ENCODE assay signal across 18 cellular contexts in the genomic region with DNA sequence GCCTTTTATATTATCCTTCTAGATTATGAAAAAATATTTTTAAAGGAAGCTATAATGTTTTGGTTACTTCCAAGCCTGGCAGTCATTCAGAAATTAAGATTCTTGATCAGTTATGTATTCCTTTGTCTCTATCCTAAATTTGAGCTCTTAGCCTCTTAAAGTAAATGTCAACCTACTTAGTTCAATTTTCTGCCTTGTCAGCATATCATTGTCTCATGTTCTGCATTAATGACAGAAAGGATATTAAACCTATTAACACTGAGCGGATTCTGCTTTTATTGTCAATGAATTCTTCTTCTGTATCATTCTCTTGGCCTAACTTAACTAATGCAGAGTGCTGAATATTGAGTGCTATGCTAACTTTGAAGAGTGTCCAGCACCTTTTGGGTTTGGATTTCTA. TPM values are rescaled to one million over a fixed set of nuclear protein-coding genes. Genes with fewer than 3 reads are reported as not detected.
DNase-seq lines count a peak whose midpoint lies in the region; ATAC-seq, FAIRE-seq and TF ChIP-seq lines count a peak whose summit lies in the region.
"Had no signal": no experiment of that assay in that cellular context is flagged by ENCODE, and none has a peak within 500 bp of the region (broad histone marks: within the 10 kb centered on the region; RNA-seq: fewer than 3 reads in every experiment).

No MANE protein-coding gene starts in this region.

- H3K4ac ChIP-seq in IMR-90 (ENCODE audit: low read depth, low read length): no peak overlapping the region

- no peak overlapping the region for H2BK120ac ChIP-seq in IMR-90 (ENCODE audit: low read depth, low read length)

- no peak overlapping the region for H3K4me3 Mint-ChIP-seq in dendritic cell treated with granulocyte-macrophage colony-stimulating factor and Interleukin-4, amounts not matched to agents 40 ng/mL and 50 ng/mL, for 4 days
- no peak overlapping the region for H3K4me3 Mint-ChIP-seq in CD4-positive, alpha-beta memory T cell
- H3K4me3 Mint-ChIP-seq: CD8-positive, alpha-beta T cell; H9 had no signal

- H2AK9ac ChIP-seq in IMR-90 (replicated peaks; ENCODE audit: low read depth, low read length, poor library complexity): no peak overlapping the region

- peaks cover 59% of the 10 kb centered on the region for H3K36me3 Mint-ChIP-seq in dendritic cell treated with granulocyte-macrophage colony-stimulating factor and Interleukin-4, amounts not matched to agents 40 ng/mL and 50 ng/mL, for 4 days (ENCODE audit: low read depth)
- peaks cover 36 to 40% of the 10 kb centered on the region in 2 donors for H3K36me3 Mint-ChIP-seq in CD4-positive, alpha-beta memory T cell

- no peak overlapping the region for H2AK5ac ChIP-seq in IMR-90 (ENCODE audit: low read depth, low read length)

- peak overlapping the region; percentile 86 for H3K27ac Mint-ChIP-seq in dendritic cell treated with granulocyte-macrophage colony-stimulating factor and Interleukin-4, amounts not matched to agents 40 ng/mL and 50 ng/mL, for 4 days
- H3K27ac Mint-ChIP-seq in CD4-positive, alpha-beta memory T cell: peak overlapping the region in 1 of 7 donors; percentile 48
- H3K27ac Mint-ChIP-seq: CD8-positive, alpha-beta T cell; H9 had no signal

- H3K4me3 ChIP-seq in A549: no peak overlapping the region
- no peak overlapping the region for H3K4me3 ChIP-seq in IMR-90 (ENCODE audit: insufficient read depth, low read depth, low read length)
- H3K4me3 ChIP-seq in thyroid gland (replicated peaks in 1 of 3): no peak overlapping the region
- no peak overlapping the region for H3K4me3 ChIP-seq in breast epithelium
- H3K4me3 ChIP-seq in SJCRH30: no peak overlapping the region
- H3K4me3 ChIP-seq in CD4-positive, alpha-beta memory T cell (ENCODE audit: low read length in 2 of 2): no peak overlapping the region
- H3K4me3 ChIP-seq: GM23248 had no signal

- H3K27ac ChIP-seq in A549 (no peak overlapping the region), IMR-90 (ENCODE audit: insufficient read depth, low read length) (no peak overlapping the region), thyroid gland (peak overlapping the region; percentile 94 to 97 (median 96)), breast epithelium (no peak overlapping the region), SJCRH30 (no peak overlapping the region)
- H3K27ac ChIP-seq in CD4-positive, alpha-beta memory T cell (ENCODE audit: low read depth, low read length): no peak overlapping the region
- H3K27ac ChIP-seq: GM23248 had no signal

- DNase-seq in A549 (ENCODE audit: low read depth in 1 of 2, low spot score in 1 of 2) (no peak), IMR-90 (no peak), thyroid gland (no peak), breast epithelium (ENCODE audit: low spot score in 2 of 2) (no peak), SJCRH30 (no peak)
- no peak for DNase-seq in CD4-positive, alpha-beta memory T cell
- DNase-seq: 8988T; C1 segment of cervical spinal cord; Caco-2; CD8-positive, alpha-beta T cell; DMS153; DND-41; GM23248; H9 had no signal

- WGBS in A549 (ENCODE audit: missing lambda C conversion rate): 88% methylated on average over 1 of the region's 1 CpG
- no CpG with 5 or more reads among the region's 1 CpG for WGBS in IMR-90 (ENCODE audit: extremely low coverage in 2 of 2, insufficient read length in 1 of 2), 2 experiments
- WGBS in thyroid gland, 2 donors: 98 to 100% methylated on average over 1 of the region's 1 CpG

- TF ChIP-seq POLR2A in A549 (IDR thresholded peaks at IDR 0.05; ENCODE audit: low read length) (no peak), IMR-90 (IDR thresholded peaks at IDR 0.05; ENCODE audit: low read depth, low read length) (no peak), thyroid gland (IDR thresholded peaks at IDR 0.05) (no peak), breast epithelium (IDR thresholded peaks at IDR 0.05) (no peak)

- H4K91ac ChIP-seq in IMR-90 (ENCODE audit: insufficient read depth, low read depth, low read length): no peak overlapping the region

- H4K20me1 ChIP-seq in IMR-90 (ENCODE audit: insufficient read depth, low read length): no peaks in the 10 kb centered on the region

- H3K9me3 Mint-ChIP-seq in dendritic cell treated with granulocyte-macrophage colony-stimulating factor and Interleukin-4, amounts not matched to agents 40 ng/mL and 50 ng/mL, for 4 days: no peaks in the 10 kb centered on the region
- H3K9me3 Mint-ChIP-seq in CD4-positive, alpha-beta memory T cell: no peaks in the 10 kb centered on the region
- H3K9me3 Mint-ChIP-seq: CD8-positive, alpha-beta T cell; H9 had no signal

- no peak for TF ChIP-seq RAD21 in A549 (conservative IDR thresholded peaks at IDR 0.05 in 1 of 2, IDR thresholded peaks at IDR 0.05 in 1 of 2)
- TF ChIP-seq RAD21 in IMR-90 (IDR thresholded peaks at IDR 0.05; ENCODE audit: low read length): no peak

- H3K9me3 ChIP-seq in A549 (no peaks in the 10 kb centered on the region), IMR-90 (ENCODE audit: control insufficient read depth, insufficient read depth, low read length) (no peaks in the 10 kb centered on the region), thyroid gland (no peaks in the 10 kb centered on the region), breast epithelium (no peaks in the 10 kb centered on the region), SJCRH30 (replicated peaks) (no peaks in the 10 kb centered on the region)
- H3K9me3 ChIP-seq in CD4-positive, alpha-beta memory T cell (ENCODE audit: control insufficient read depth in 1 of 2, low read length in 2 of 2): no peaks in the 10 kb centered on the region
- H3K9me3 ChIP-seq: Caco-2 had no signal

- H2AFZ ChIP-seq in IMR-90 (replicated peaks; ENCODE audit: low read length, poor library complexity): no peak overlapping the region
- H2AFZ ChIP-seq: GM23248 had no signal

- no peak for TF ChIP-seq EP300 in A549 (IDR thresholded peaks at IDR 0.05)

- no peak overlapping the region for H3K23ac ChIP-seq in IMR-90 (ENCODE audit: low read depth, low read length)

- dilution Hi-C loops in IMR-90 (cut with HindIII; ENCODE audit: low sequenced_read_pairs, unreplicated experiment): no loop called here

- in situ Hi-C loops in IMR-90 (cut with MboI; ENCODE audit: low sequenced_read_pairs): loop anchor here (25.0 kb wide), 2 partner anchors 850 to 1700 kb away; no protein-coding TSS in a partner anchor

- no peak overlapping the region for H4K5ac ChIP-seq in IMR-90 (ENCODE audit: low read depth, low read length)

- no peak for FAIRE-seq in A549 (lab: Jason Lieb, UNC)
- FAIRE-seq: G401.6, GM12892 had no signal

- peaks cover 0 to 9% of the 10 kb centered on the region in 2 experiments; a peak in 2 of 4 replicates for H3K79me1 ChIP-seq in IMR-90 (ENCODE audit: low read depth in 1 of 2, low read length in 2 of 2)

- ATAC-seq in A549 (no peak), IMR-90 (ENCODE audit: low read depth) (no peak)
- ATAC-seq: CD8-positive, alpha-beta T cell; HCT116 had no signal

- H3K36me3 ChIP-seq in IMR-90 (ENCODE audit: control insufficient read depth, insufficient read depth, low read length) (peaks cover 7% of the 10 kb centered on the region), thyroid gland (peaks cover 0 to 3% of the 10 kb centered on the region in 2 donors), breast epithelium (no peaks in the 10 kb centered on the region), SJCRH30 (no peaks in the 10 kb centered on the region)
- no peaks in the 10 kb centered on the region for H3K36me3 ChIP-seq in CD4-positive, alpha-beta memory T cell (ENCODE audit: insufficient read depth, low read length)

- H2BK5ac ChIP-seq in IMR-90 (ENCODE audit: low read depth, low read length, poor library complexity, severe bottlenecking): no peak overlapping the region

- no peak overlapping the region for H3K14ac ChIP-seq in IMR-90 (replicated peaks; ENCODE audit: low read depth, low read length)

- no peak overlapping the region for H3K9ac ChIP-seq in IMR-90 (ENCODE audit: low read depth, low read length)
- H3K9ac ChIP-seq: GM23248 had no signal

- H3K27me3 ChIP-seq in IMR-90 (ENCODE audit: control insufficient read depth, insufficient read depth, low read length) (no peaks in the 10 kb centered on the region), thyroid gland (no peaks in the 10 kb centered on the region), breast epithelium (no peaks in the 10 kb centered on the region), SJCRH30 (no peaks in the 10 kb centered on the region)
- no peaks in the 10 kb centered on the region for H3K27me3 ChIP-seq in CD4-positive, alpha-beta memory T cell (ENCODE audit: insufficient read depth, low read length)

- no peak overlapping the region for H3K4me2 ChIP-seq in A549
- H3K4me2 ChIP-seq in IMR-90 (ENCODE audit: low read depth, low read length): no peak overlapping the region

- BruUV-seq in IMR-90 (replicated peaks; lab: Mats Ljungman, UMichigan): no TSS peak

- H3K27me3 Mint-ChIP-seq in dendritic cell treated with granulocyte-macrophage colony-stimulating factor and Interleukin-4, amounts not matched to agents 40 ng/mL and 50 ng/mL, for 4 days: no peaks in the 10 kb centered on the region
- no peaks in the 10 kb centered on the region for H3K27me3 Mint-ChIP-seq in CD4-positive, alpha-beta memory T cell

- intact Hi-C loops in IMR-90 (cut with micrococcal nuclease) (loop anchor here (2.0 to 5.0 kb wide), 2 partner anchors 17 to 60 kb away; no protein-coding TSS in a partner anchor), thyroid gland (cut with DNase I) (no loop called here), breast epithelium (cut with DNase I; ENCODE audit: low total_unique reads) (no loop called here)
- intact Hi-C loops in dendritic cell treated with granulocyte-macrophage colony-stimulating factor and Interleukin-4, amounts not matched to agents 40 ng/mL and 50 ng/mL, for 4 days (cut with micrococcal nuclease): loop anchor here (10.0 kb wide), 1 partner anchor 57 kb away; the partner anchor contains the start of genes CEP170 and SDCCAG8
- intact Hi-C loops in CD4-positive, alpha-beta memory T cell (cut with micrococcal nuclease): no loop called here

- no peak for TF ChIP-seq CTCF in A549 (IDR thresholded peaks at IDR 0.05)
- TF ChIP-seq CTCF in IMR-90 (conservative IDR thresholded peaks at IDR 0.05; ENCODE audit: low read depth, low read length): no peak
- no peak for TF ChIP-seq CTCF in thyroid gland (IDR thresholded peaks at IDR 0.05)
- no peak for TF ChIP-seq CTCF in breast epithelium (IDR thresholded peaks at IDR 0.05)

- no peak overlapping the region for H2BK20ac ChIP-seq in IMR-90 (ENCODE audit: low read depth, low read length)

- CTCF ChIA-PET in A549 (lab: Yijun Ruan, JAX): interaction anchor here (0.7 to 1.4 kb wide), 2 partner anchors 13 to 16 kb away, joined by 3 to 4 read pairs; no protein-coding TSS in a partner anchor
- CTCF ChIA-PET in IMR-90 (lab: Yijun Ruan, JAX): no interaction called here
- CTCF ChIA-PET in CD4-positive, alpha-beta memory T cell (lab: Charles Lee; ENCODE audit: partially characterized antibody): interaction anchor here (1.4 kb wide), 1 partner anchor 13 kb away, joined by 4 read pairs; no protein-coding TSS in a partner anchor

- peaks cover 46% of the 10 kb centered on the region for H3K4me1 Mint-ChIP-seq in dendritic cell treated with granulocyte-macrophage colony-stimulating factor and Interleukin-4, amounts not matched to agents 40 ng/mL and 50 ng/mL, for 4 days (ENCODE audit: low read depth)
- peaks cover 0 to 3% (median 2%) of the 10 kb centered on the region in 4 donors for H3K4me1 Mint-ChIP-seq in CD4-positive, alpha-beta memory T cell

- H3K9me1 ChIP-seq in IMR-90 (ENCODE audit: insufficient read depth, low read length): no peaks in the 10 kb centered on the region; the same call in 1 of the 2 replicates

- no peak overlapping the region for H2BK15ac ChIP-seq in IMR-90 (ENCODE audit: low read depth, low read length)

- H3K18ac ChIP-seq in IMR-90 (ENCODE audit: low read depth, low read length): no peak overlapping the region

- no peak overlapping the region for H3K56ac ChIP-seq in IMR-90 (ENCODE audit: extremely low read depth, insufficient read depth, low read length)

- H3K4me1 ChIP-seq in A549 (no peaks in the 10 kb centered on the region), IMR-90 (ENCODE audit: control insufficient read depth, insufficient read depth, low read length) (peaks cover 2% of the 10 kb centered on the region; the same call in 1 of the 2 replicates), thyroid gland (peaks cover 46 to 51% of the 10 kb centered on the region in 2 donors), breast epithelium (no peaks in the 10 kb centered on the region), SJCRH30 (no peaks in the 10 kb centered on the region)
- no peaks in the 10 kb centered on the region for H3K4me1 ChIP-seq in CD4-positive, alpha-beta memory T cell (ENCODE audit: insufficient read depth, low read length)
- H3K4me1 ChIP-seq: Caco-2 had no signal

- POLR2A ChIA-PET in A549 (lab: Yijun Ruan, JAX) (no interaction called here), IMR-90 (lab: Charles Lee; ENCODE audit: unreplicated experiment) (no interaction called here)
- POLR2A ChIA-PET in CD4-positive, alpha-beta memory T cell (lab: Charles Lee; ENCODE audit: partially characterized antibody): no interaction called here

- no peak overlapping the region for H4K8ac ChIP-seq in IMR-90 (ENCODE audit: low read depth in 2 of 2, low read length in 2 of 2)

RNA-seq across cellular contexts. Expression of gene SDCCAG8, which starts 56.0 kb away (rescaled TPM):
- polyA plus RNA-seq in A549 (2011; rRNA removed): 59.3 and 64.8 TPM in 2 replicates
- 79.9 and 95.6 TPM in 2 replicates for polyA plus RNA-seq in A549 (2012; cell fraction: cytosol; rRNA removed)
- 40.9 and 51.4 TPM in 2 replicates for polyA plus RNA-seq in A549 (2012; cell fraction: nucleus; rRNA removed)
- 44.3 to 52.5 TPM (median 48.8 TPM) in 3 replicates for polyA plus RNA-seq in A549 (2017; fragmentation: RNase III; extraction: RNeasy Plus Mini Kit Qiagen cat#74134 plus additional on column Dnase treatment)
- polyA minus RNA-seq in A549 (2011; rRNA and poly(A)+ RNA removed): 12.6 and 20.8 TPM in 2 replicates
- total RNA-seq in IMR-90 (2012; rRNA removed): 43.3 and 46.8 TPM in 2 replicates
- polyA plus RNA-seq in IMR-90 (2012; rRNA removed): 24.2 and 25.2 TPM in 2 replicates
- polyA plus RNA-seq in IMR-90 (2012; cell fraction: cytosol; rRNA removed): 15.6 and 16.9 TPM in 2 replicates
- 15.2 and 27.1 TPM in 2 replicates for polyA plus RNA-seq in IMR-90 (2012; cell fraction: nucleus; rRNA removed; ENCODE audit: low replicate concordance)
- 100 to 1,000 TPM; 105 to 193 (median 115) TPM for total RNA-seq in thyroid gland
- 10 to 100 TPM; 48.6 to 73.0 (median 62.3) TPM for total RNA-seq in breast epithelium
- 10.0 and 13.6 TPM in 2 replicates for total RNA-seq in SJCRH30 (2014; rRNA removed; shearing (Covaris generic))
- 10 to 100 TPM; 32.8 to 35.7 TPM for total RNA-seq in CD4-positive, alpha-beta memory T cell
- 10 to 100 TPM; 19.0 to 22.6 TPM for polyA plus RNA-seq in CD4-positive, alpha-beta memory T cell

RNA-seq across cellular contexts. Expression of gene CEP170, which starts 56.7 kb away (rescaled TPM):
- polyA plus RNA-seq in A549 (2011; rRNA removed) (59.9 and 69.6 TPM in 2 replicates), A549 (2017; fragmentation: RNase III; extraction: RNeasy Plus Mini Kit Qiagen cat#74134 plus additional on column Dnase treatment) (30.4 to 32.6 TPM (median 31.0 TPM) in 3 replicates), IMR-90 (2012; rRNA removed) (65.8 and 66.0 TPM in 2 replicates)
- 14.1 and 14.6 TPM in 2 replicates for polyA plus RNA-seq in A549 (2012; cell fraction: cytosol; rRNA removed)
- polyA plus RNA-seq in A549 (2012; cell fraction: nucleus; rRNA removed): 19.0 and 21.8 TPM in 2 replicates
- 66.5 and 87.3 TPM in 2 replicates for polyA minus RNA-seq in A549 (2011; rRNA and poly(A)+ RNA removed)
- total RNA-seq in IMR-90 (2012; rRNA removed) (151 and 196 TPM in 2 replicates), thyroid gland (10 to 100 TPM; 62.8 to 93.8 (median 75.3) TPM), breast epithelium (10 to 100 TPM; 37.4 to 54.2 (median 47.4) TPM)
- polyA plus RNA-seq in IMR-90 (2012; cell fraction: cytosol; rRNA removed): 21.7 and 28.1 TPM in 2 replicates
- 39.6 and 175 TPM in 2 replicates for polyA plus RNA-seq in IMR-90 (2012; cell fraction: nucleus; rRNA removed; ENCODE audit: low replicate concordance)
- 76.1 and 87.3 TPM in 2 replicates for total RNA-seq in SJCRH30 (2014; rRNA removed; shearing (Covaris generic))
- total RNA-seq in CD4-positive, alpha-beta memory T cell: 10 to 100 TPM; 36.4 to 40.7 TPM
- polyA plus RNA-seq in CD4-positive, alpha-beta memory T cell: 10 to 100 TPM in 1 of 2 donors, 1 to 10 TPM in 1; 3.9 to 10.9 TPM

Comparison
In these comparisons a context has a peak if more than half of its experiments do, and no peak if none do; other contexts are left out.
1. H3K27ac ChIP-seq: peak in thyroid gland (3 of 3); none in A549 (0 of 2), IMR-90 (single experiment), breast epithelium (0 of 2), SJCRH30 (single experiment) and CD4-positive, alpha-beta memory T cell (single experiment).
2. intact Hi-C loops: an anchor here in IMR-90 (2.0 to 5.0 kb wide) and dendritic cell treated with granulocyte-macrophage colony-stimulating factor and Interleukin-4, amounts not matched to agents 40 ng/mL and 50 ng/mL, for 4 days (10.0 kb wide); none called in thyroid gland, breast epithelium and CD4-positive, alpha-beta memory T cell.